In genomic region chr10:77069020-77069419, GRCh38 we compare ENCODE assay signal across 18 cellular contexts.
"Had no signal": no experiment of that assay in that cellular context is flagged by ENCODE, and none has a peak within 500 bp of the region (broad histone marks: within the 10 kb centered on the region; RNA-seq: fewer than 3 reads in every experiment).

No MANE protein-coding gene starts in this region.

- H3K4me3 Mint-ChIP-seq: activated T-cell treated with anti-CD3 and anti-CD28 coated beads, Interleukin-2, amount 50 U/mL, for 72 hours had no signal

- H3K27ac ChIP-seq: adrenal gland, dorsolateral prefrontal cortex, epithelial cell of prostate, heart left ventricle had no signal

- H3K9me3 Mint-ChIP-seq: activated naive CD4-positive, alpha-beta T cell treated with anti-CD3 and anti-CD28 coated beads, Interleukin-2, amount 50 U/mL, for 72 hours; activated T-cell treated with anti-CD3 and anti-CD28 coated beads, Interleukin-2, amount 50 U/mL, for 72 hours had no signal

- H3K27ac Mint-ChIP-seq: activated naive CD4-positive, alpha-beta T cell treated with anti-CD3 and anti-CD28 coated beads, Interleukin-2, amount 50 U/mL, for 72 hours; activated T-cell treated with anti-CD3 and anti-CD28 coated beads, Interleukin-2, amount 50 U/mL, for 72 hours had no signal

- H3K4me1 ChIP-seq: adrenal gland had no signal

- H3K36me3 Mint-ChIP-seq: activated naive CD4-positive, alpha-beta T cell treated with anti-CD3 and anti-CD28 coated beads, Interleukin-2, amount 50 U/mL, for 72 hours had no signal

- H3K4me3 ChIP-seq: adrenal gland, dorsolateral prefrontal cortex, heart left ventricle, lung had no signal

- H3K9me3 ChIP-seq: adrenal gland, heart left ventricle had no signal

- FAIRE-seq: frontal cortex, kidney had no signal

- DNase-seq: activated CD4-positive, alpha-beta T cell treated with anti-CD3 and anti-CD28 coated beads for 1 hour; activated CD4-positive, alpha-beta T cell treated with anti-CD3 and anti-CD28 coated beads, Interleukin-2, amount 50 U/mL, for 4 hours; activated effector memory CD4-positive, alpha-beta T cell treated with anti-CD3 and anti-CD28 coated beads, Interleukin-2, amount 50 U/mL, for 16 hours; activated T-cell treated with anti-CD3 and anti-CD28 coated beads, Interleukin-2, amount 50 U/mL, for 72 hours; adrenal gland; dorsolateral prefrontal cortex; heart left ventricle; kidney; occipital lobe; stimulated activated CD4-positive, alpha-beta T cell treated with anti-CD3 and anti-CD28 coated beads, Interleukin-2, amount 100 ng/mL, for 24 hours; stimulated activated naive CD4-positive, alpha-beta T cell treated with Interleukin-2 at 50 U/mL for 16 hours; substantia nigra; T1000; trophoblast cell had no signal

- H3K36me3 ChIP-seq: adrenal gland, heart left ventricle had no signal

- H3K27me3 ChIP-seq: adrenal gland, dorsolateral prefrontal cortex, heart left ventricle had no signal
